ENCODE assay signal across 8 cellular contexts in genomic region chr19:12639901-12640613, GRCh38. TPM values are rescaled to one million over a fixed set of nuclear protein-coding genes. Genes with fewer than 3 reads are reported as not detected.
DNase-seq lines count a peak whose midpoint lies in the region; ATAC-seq and TF ChIP-seq lines count a peak whose summit lies in the region.

No MANE protein-coding gene starts in this region.

- H3K27ac ChIP-seq in right atrium auricular region (no peak overlapping the region), psoas muscle (no peak overlapping the region), upper lobe of right lung (no peak overlapping the region)

- POLR2A ChIA-PET in T-cell (lab: Charles Lee) = interaction anchor here (0.5 to 0.7 kb wide), 4 partner anchors 9 to 102 kb away, joined by 3 to 12 read pairs (median 5); no protein-coding TSS in a partner anchor

- ATAC-seq in T-cell (replicated peaks in 1 of 4) (peak; percentile 83 to 94 (median 90)), psoas muscle (peak; percentile 83 to 91 (median 88)), upper lobe of right lung (peak; percentile 98), HG02840 (IDR thresholded peaks at IDR 0.05; ENCODE audit: low FRiP score, unreplicated experiment) (no peak)

- H3K4me1 ChIP-seq in adipocyte (ENCODE audit: control insufficient read depth, insufficient read depth, low read length) (peaks cover 5% of the 10 kb centered on the region), right atrium auricular region (peaks cover 0 to 12% of the 10 kb centered on the region in 2 donors), psoas muscle (no peaks in the 10 kb centered on the region), upper lobe of right lung (peaks cover 4% of the 10 kb centered on the region)

- CTCF ChIA-PET in T-cell (lab: Charles Lee) = interaction anchor here in 1 of 2 donors (0.6 to 1.3 kb wide), 6 partner anchors 9 to 56 kb away, joined by 3 to 11 read pairs (median 4); partner anchors contain the start of genes FBXW9, MAN2B1, WDR83 and ZNF490

- no peaks in the 10 kb centered on the region for H3K9me3 Mint-ChIP-seq in T-cell

- intact Hi-C loops in psoas muscle (cut with DNase I) (no loop called here), upper lobe of right lung (cut with DNase I) (no loop called here)

- H3K4me3 ChIP-seq in GM12865 (ENCODE audit: low read depth, low read length) (no peak overlapping the region), adipocyte (ENCODE audit: low read length) (peak overlapping the region; percentile 41), right atrium auricular region (peak overlapping the region in 1 of 2 donors; percentile 35), psoas muscle (peak overlapping the region; percentile 45), upper lobe of right lung (peak overlapping the region; percentile 9)

- H3K27me3 Mint-ChIP-seq in T-cell = no peaks in the 10 kb centered on the region

- H3K36me3 ChIP-seq in adipocyte (ENCODE audit: control insufficient read depth, insufficient read depth, low read length, severe bottlenecking) = no peaks in the 10 kb centered on the region
- H3K36me3 ChIP-seq in right atrium auricular region = no peaks in the 10 kb centered on the region
- no peaks in the 10 kb centered on the region for H3K36me3 ChIP-seq in psoas muscle (ENCODE audit: insufficient read depth in 1 of 2, low read depth in 1 of 2)
- no peaks in the 10 kb centered on the region for H3K36me3 ChIP-seq in upper lobe of right lung

- peak overlapping the region; percentile 57 for H3K9ac ChIP-seq in adipocyte (ENCODE audit: low read length)

- H3K36me3 Mint-ChIP-seq in T-cell = no peaks in the 10 kb centered on the region

- H3K27me3 ChIP-seq in adipocyte (replicated peaks; ENCODE audit: control insufficient read depth, insufficient read depth, low read length) (no peaks in the 10 kb centered on the region), right atrium auricular region (no peaks in the 10 kb centered on the region), psoas muscle (ENCODE audit: insufficient read depth in 3 of 3, low read length in 2 of 3) (no peaks in the 10 kb centered on the region), upper lobe of right lung (no peaks in the 10 kb centered on the region)

- no peaks in the 10 kb centered on the region for H3K9me3 ChIP-seq in adipocyte (ENCODE audit: control insufficient read depth, low read length)
- H3K9me3 ChIP-seq in right atrium auricular region = no peaks in the 10 kb centered on the region
- H3K9me3 ChIP-seq in psoas muscle = no peaks in the 10 kb centered on the region
- no peaks in the 10 kb centered on the region for H3K9me3 ChIP-seq in upper lobe of right lung

- peak overlapping the region; percentile 44 to 71 for H3K27ac Mint-ChIP-seq in T-cell

- H3K4me1 Mint-ChIP-seq in T-cell = peaks cover 22 to 23% (median 23%) of the 10 kb centered on the region in 3 donors

- WGBS in psoas muscle, 3 donors = 9% methylated on average over 39 of the region's 39 CpGs

- DNase-seq in GM12865 (ENCODE audit: low read depth) = peak; percentile 64
- DNase-seq in T-cell = peak; percentile 61 to 83 (median 74)
- DNase-seq in adipocyte (ENCODE audit: low read depth) = peak; percentile 84
- peak; percentile 83 for DNase-seq in right atrium auricular region (ENCODE audit: low spot score)
- DNase-seq in psoas muscle = peak; percentile 82 to 91
- DNase-seq in upper lobe of right lung = peak; percentile 90

- H3K4me3 Mint-ChIP-seq in T-cell = peak overlapping the region; percentile 58 to 76 (median 75)

- TF ChIP-seq CTCF in GM12865 (IDR thresholded peaks at IDR 0.05; ENCODE audit: insufficient read depth, low read depth, low read length, missing control alignments) (peak; percentile 27), LNCAP (IDR thresholded peaks at IDR 0.05) (peak; percentile 45), right atrium auricular region (IDR thresholded peaks at IDR 0.05) (peak; percentile 62 to 83), psoas muscle (IDR thresholded peaks at IDR 0.05) (peak; percentile 76), upper lobe of right lung (IDR thresholded peaks at IDR 0.05) (peak; percentile 87)

RNA-seq across cellular contexts. Expression of gene MAN2B1, which starts 26.5 kb away (rescaled TPM):
- total RNA-seq in T-cell = 100 to 1,000 TPM in 4 of 5 donors, 10 to 100 TPM in 1; 96.0 to 159 (median 149) TPM
- 10 to 100 TPM; 33.7 to 35.5 TPM for total RNA-seq in right atrium auricular region
- total RNA-seq in psoas muscle = 10 to 100 TPM; 14.6 to 20.5 (median 16.2) TPM
- polyA plus RNA-seq in psoas muscle = 10 to 100 TPM in 2 of 3 donors, 1 to 10 TPM in 1; 9.6 to 17.8 (median 14.1) TPM
- 174 TPM for total RNA-seq in upper lobe of right lung

RNA-seq across cellular contexts. Expression of gene WDR83, which starts 26.6 kb away (rescaled TPM):
- total RNA-seq in T-cell = 10 to 100 TPM in 4 of 5 donors, 1 to 10 TPM in 1; 7.7 to 24.3 (median 17.6) TPM
- total RNA-seq in right atrium auricular region = 10 to 100 TPM; 10.1 to 11.6 TPM
- 1 to 10 TPM; 1.8 to 5.8 (median 3.7) TPM for total RNA-seq in psoas muscle
- 1 to 10 TPM; 3.8 to 9.1 (median 5.8) TPM for polyA plus RNA-seq in psoas muscle
- 10.9 TPM for total RNA-seq in upper lobe of right lung

RNA-seq across cellular contexts. Expression of gene ZNF791, which starts 29.3 kb away (rescaled TPM):
- total RNA-seq in T-cell (10 to 100 TPM; 33.4 to 54.6 (median 43.9) TPM), right atrium auricular region (10 to 100 TPM in 1 of 2 donors, 1 to 10 TPM in 1; 8.2 to 10.1 TPM), psoas muscle (10 to 100 TPM in 2 of 4 donors, 1 to 10 TPM in 2; 8.7 to 18.9 (median 10.9) TPM), upper lobe of right lung (29.7 TPM)
- polyA plus RNA-seq in psoas muscle = 1 to 10 TPM; 4.1 to 8.8 (median 4.3) TPM

RNA-seq across cellular contexts. Expression of gene ZNF490, which starts 29.4 kb away (rescaled TPM):
- 10 to 100 TPM; 11.8 to 14.0 (median 12.4) TPM for total RNA-seq in T-cell
- 1 to 10 TPM; 2.5 to 4.5 TPM for total RNA-seq in right atrium auricular region
- total RNA-seq in psoas muscle = 1 to 10 TPM; 1.6 to 4.9 (median 2.9) TPM
- 1 to 10 TPM in 1 of 3 donors, under 1 TPM in 2; 0.17 to 1.8 (median 0.27) TPM for polyA plus RNA-seq in psoas muscle
- 12.2 TPM for total RNA-seq in upper lobe of right lung

RNA-seq across cellular contexts. Expression of gene DHPS, which starts 41.6 kb away (rescaled TPM):
- total RNA-seq in T-cell (100 to 1,000 TPM; 141 to 195 (median 177) TPM), right atrium auricular region (10 to 100 TPM; 59.8 to 60.1 TPM), psoas muscle (10 to 100 TPM; 75.6 to 86.7 (median 82.9) TPM), upper lobe of right lung (70.5 TPM)
- polyA plus RNA-seq in psoas muscle = 10 to 100 TPM; 70.0 to 84.2 (median 83.8) TPM

Comparison
In these comparisons a context has a peak if more than half of its experiments do, and no peak if none do; other contexts are left out.
1. CTCF ChIP-seq: peak in every context shown above with its lines; median percentile 87 in upper lobe of right lung; 76 in psoas muscle; 72 in right atrium auricular region; 45 in LNCAP; 27 in GM12865.